ENCODE assay signal across 34 cellular contexts in genomic region chr9:28255174-28255573, GRCh38.
DNase-seq lines count a peak whose midpoint lies in the region; ATAC-seq, FAIRE-seq and TF ChIP-seq lines count a peak whose summit lies in the region.
"Had no signal": no experiment of that assay in that cellular context is flagged by ENCODE, and none has a peak within 500 bp of the region (broad histone marks: within the 10 kb centered on the region; RNA-seq: fewer than 3 reads in every experiment).

No MANE protein-coding gene starts in this region.

- no peak overlapping the region for H2BK5ac ChIP-seq in IMR-90 (ENCODE audit: low read depth, low read length, poor library complexity, severe bottlenecking)
- no peak overlapping the region for H2BK5ac ChIP-seq in H1 (ENCODE audit: low read depth, low read length)

- no peaks in the 10 kb centered on the region for H3K79me2 ChIP-seq in HepG2 (ENCODE audit: insufficient read depth, low read length)
- H3K79me2 ChIP-seq in H1 (ENCODE audit: control insufficient read depth in 1 of 2, insufficient read depth in 2 of 2, low read length in 2 of 2), result no peaks in the 10 kb centered on the region

- H2BK120ac ChIP-seq in IMR-90 (ENCODE audit: low read depth, low read length) (no peak overlapping the region), H1 (replicated peaks; ENCODE audit: low read depth, low read length) (no peak overlapping the region)

- no peaks in the 10 kb centered on the region for H3K36me3 ChIP-seq in HepG2 (replicated peaks in 1 of 2; ENCODE audit: control insufficient read depth in 1 of 2, insufficient read depth in 2 of 2, low read length in 2 of 2)
- no peaks in the 10 kb centered on the region for H3K36me3 ChIP-seq in right lobe of liver
- no peaks in the 10 kb centered on the region for H3K36me3 ChIP-seq in IMR-90 (ENCODE audit: control insufficient read depth, insufficient read depth, low read length)
- H3K36me3 ChIP-seq in H1 (ENCODE audit: control insufficient read depth in 2 of 4, insufficient read depth in 4 of 4, low read length in 3 of 4), result no peaks in the 10 kb centered on the region
- H3K36me3 ChIP-seq: BE2C; BLaER1; BLaER1 treated with 17β-estradiol and CSF1 and Interleukin-3, amounts not matched to agents 10 nM and 100 nM had no signal

- POLR2A ChIA-PET in HepG2 (lab: Yijun Ruan, JAX), result no interaction called here
- POLR2A ChIA-PET in A549 (lab: Yijun Ruan, JAX), result no interaction called here
- POLR2A ChIA-PET in IMR-90 (lab: Charles Lee; ENCODE audit: unreplicated experiment), result no interaction called here
- POLR2A ChIA-PET in H1 (lab: Charles Lee; ENCODE audit: partially characterized antibody), result no interaction called here

- no peak overlapping the region for H2BK15ac ChIP-seq in IMR-90 (ENCODE audit: low read depth, low read length)
- H2BK15ac ChIP-seq in H1 (ENCODE audit: low read length), result no peak overlapping the region

- TF ChIP-seq POLR2A in HepG2 (IDR thresholded peaks at IDR 0.05; ENCODE audit: insufficient read depth in 1 of 2, low read depth in 2 of 2, low read length in 2 of 2) (no peak), right lobe of liver (IDR thresholded peaks at IDR 0.05) (no peak), A549 (IDR thresholded peaks at IDR 0.05; ENCODE audit: low read length) (no peak), IMR-90 (IDR thresholded peaks at IDR 0.05; ENCODE audit: low read depth, low read length) (no peak), H1 (IDR thresholded peaks at IDR 0.05; ENCODE audit: control extremely low read depth in 1 of 2, low read depth in 2 of 2, low read length in 2 of 2) (no peak)

- H2BK12ac ChIP-seq in H1 (ENCODE audit: low read depth, low read length), result no peak overlapping the region

- TF ChIP-seq EP300 in HepG2 (IDR thresholded peaks at IDR 0.05; ENCODE audit: low read depth in 2 of 2, low read length in 2 of 2) (no peak), HepG2 (CRISPR knock-in tag; IDR thresholded peaks at IDR 0.05; ENCODE audit: borderline replicate concordance) (no peak), A549 (IDR thresholded peaks at IDR 0.05) (no peak), H1 (IDR thresholded peaks at IDR 0.05; ENCODE audit: borderline replicate concordance in 1 of 2, low read depth in 2 of 2, low read length in 2 of 2) (no peak)

- dilution Hi-C loops in IMR-90 (cut with HindIII; ENCODE audit: low sequenced_read_pairs, unreplicated experiment), result no loop called here

- H2AFZ ChIP-seq in HepG2 (ENCODE audit: low read length) (no peak overlapping the region), IMR-90 (replicated peaks; ENCODE audit: low read length, poor library complexity) (no peak overlapping the region), H1 (ENCODE audit: low read length) (no peak overlapping the region)

- H3K23ac ChIP-seq in IMR-90 (ENCODE audit: low read depth, low read length) (no peak overlapping the region), H1 (ENCODE audit: insufficient read length) (no peak overlapping the region)

- no peak overlapping the region for H4K5ac ChIP-seq in IMR-90 (ENCODE audit: low read depth, low read length)
- H4K5ac ChIP-seq in H1 (ENCODE audit: insufficient read length, low read depth, low read length), result no peak overlapping the region

- no peak overlapping the region for H3K9ac ChIP-seq in HepG2 (ENCODE audit: insufficient read depth, low read depth, low read length)
- no peak overlapping the region for H3K9ac ChIP-seq in IMR-90 (ENCODE audit: low read depth, low read length)
- H3K9ac ChIP-seq in H1 (replicated peaks in 1 of 4; ENCODE audit: extremely low read depth in 1 of 4, low read depth in 3 of 4, low read length in 3 of 4), result no peak overlapping the region
- H3K9ac ChIP-seq: BLaER1; BLaER1 treated with 17β-estradiol and CSF1 and Interleukin-3, amounts not matched to agents 10 nM and 100 nM had no signal

- H3K18ac ChIP-seq in IMR-90 (ENCODE audit: low read depth, low read length), result no peak overlapping the region
- H3K18ac ChIP-seq in H1 (ENCODE audit: extremely low read depth, low read length), result no peak overlapping the region

- H3K79me1 ChIP-seq in IMR-90 (ENCODE audit: low read depth in 1 of 2, low read length in 2 of 2) (no peaks in the 10 kb centered on the region), H1 (ENCODE audit: low read depth, low read length) (no peaks in the 10 kb centered on the region)

- H3K9me1 ChIP-seq in IMR-90 (ENCODE audit: insufficient read depth, low read length), result no peaks in the 10 kb centered on the region

- H3K27ac ChIP-seq in HepG2 (ENCODE audit: extremely low read length, insufficient read depth, low read length) (no peak overlapping the region), right lobe of liver (no peak overlapping the region), A549 (no peak overlapping the region), IMR-90 (ENCODE audit: insufficient read depth, low read length) (no peak overlapping the region), H1 (ENCODE audit: low read depth, low read length) (no peak overlapping the region)
- H3K27ac ChIP-seq: 22Rv1; BLaER1; BLaER1 treated with 17β-estradiol and CSF1 and Interleukin-3, amounts not matched to agents 10 nM and 100 nM; C4-2B had no signal

- BruUV-seq in HepG2 (replicated peaks; lab: Mats Ljungman, UMichigan) (no TSS peak), IMR-90 (replicated peaks; lab: Mats Ljungman, UMichigan) (no TSS peak)

- H3K4me3 ChIP-seq in HepG2 (replicated peaks in 1 of 3; ENCODE audit: insufficient read depth in 1 of 3, low read depth in 2 of 3, low read length in 3 of 3) (no peak overlapping the region), right lobe of liver (no peak overlapping the region), A549 (no peak overlapping the region), IMR-90 (ENCODE audit: insufficient read depth, low read depth, low read length) (no peak overlapping the region), H1 (ENCODE audit: extremely low read depth in 1 of 4, insufficient read depth in 2 of 4, low read depth in 3 of 4, low read length in 4 of 4) (no peak overlapping the region)
- H3K4me3 ChIP-seq: BLaER1; BLaER1 treated with 17β-estradiol and CSF1 and Interleukin-3, amounts not matched to agents 10 nM and 100 nM had no signal

- no peaks in the 10 kb centered on the region for H3K23me2 ChIP-seq in H1 (ENCODE audit: low read depth, low read length)

- H3K4me1 ChIP-seq in HepG2 (ENCODE audit: insufficient read depth, low read length) (no peaks in the 10 kb centered on the region), right lobe of liver (no peaks in the 10 kb centered on the region), A549 (no peaks in the 10 kb centered on the region), IMR-90 (ENCODE audit: control insufficient read depth, insufficient read depth, low read length) (no peaks in the 10 kb centered on the region), H1 (replicated peaks in 1 of 4; ENCODE audit: control insufficient read depth in 3 of 4, insufficient read depth in 4 of 4, low read length in 3 of 4) (no peaks in the 10 kb centered on the region)
- H3K4me1 ChIP-seq: BE2C; BLaER1; BLaER1 treated with 17β-estradiol and CSF1 and Interleukin-3, amounts not matched to agents 10 nM and 100 nM; Caco-2 had no signal

- TF ChIP-seq CTCF in HepG2 (CRISPR knock-in tag; IDR thresholded peaks at IDR 0.05) (no peak), right lobe of liver (IDR thresholded peaks at IDR 0.05) (no peak), A549 (IDR thresholded peaks at IDR 0.05) (no peak), IMR-90 (conservative IDR thresholded peaks at IDR 0.05; ENCODE audit: low read depth, low read length) (no peak), H1 (IDR thresholded peaks at IDR 0.05; ENCODE audit: control extremely low read depth in 1 of 3, insufficient read depth in 1 of 3, low read depth in 1 of 3, low read length in 3 of 3) (no peak)

- no peak overlapping the region for H3K4ac ChIP-seq in IMR-90 (ENCODE audit: low read depth, low read length)
- H3K4ac ChIP-seq in H1 (replicated peaks; ENCODE audit: insufficient read length, low read depth, low read length), result no peak overlapping the region

- H4K8ac ChIP-seq in IMR-90 (ENCODE audit: low read depth in 2 of 2, low read length in 2 of 2) (no peak overlapping the region), H1 (ENCODE audit: extremely low read depth, insufficient read depth, low read length) (no peak overlapping the region)

- H2AK5ac ChIP-seq in IMR-90 (ENCODE audit: low read depth, low read length) (no peak overlapping the region), H1 (ENCODE audit: low read depth, low read length) (no peak overlapping the region)

- no peak overlapping the region for H2AK9ac ChIP-seq in IMR-90 (replicated peaks; ENCODE audit: low read depth, low read length, poor library complexity)

- H2BK20ac ChIP-seq in IMR-90 (ENCODE audit: low read depth, low read length), result no peak overlapping the region
- H2BK20ac ChIP-seq in H1 (ENCODE audit: low read length), result no peak overlapping the region

- CTCF ChIA-PET in HepG2 (lab: Yijun Ruan, JAX; ENCODE audit: low intra/inter-chr PET ratio, low total read pairs), result no interaction called here
- CTCF ChIA-PET in A549 (lab: Yijun Ruan, JAX), result no interaction called here
- CTCF ChIA-PET in IMR-90 (lab: Yijun Ruan, JAX), result no interaction called here
- CTCF ChIA-PET in H1 (lab: Charles Lee; ENCODE audit: partially characterized antibody), result interaction anchor here (0.8 kb wide), 1 partner anchor 529 kb away, joined by 3 read pairs; no protein-coding TSS in a partner anchor

- H3K9me3 ChIP-seq in HepG2 (ENCODE audit: low read length) (no peaks in the 10 kb centered on the region), right lobe of liver (no peaks in the 10 kb centered on the region), A549 (no peaks in the 10 kb centered on the region), IMR-90 (ENCODE audit: control insufficient read depth, insufficient read depth, low read length) (peaks cover 3% of the 10 kb centered on the region; the same call in 1 of the 2 replicates), H1 (ENCODE audit: insufficient read depth in 2 of 2, low read depth in 1 of 2, low read length in 1 of 2) (no peaks in the 10 kb centered on the region)
- H3K9me3 ChIP-seq: BE2C; BLaER1; BLaER1 treated with 17β-estradiol and CSF1 and Interleukin-3, amounts not matched to agents 10 nM and 100 nM; Caco-2 had no signal

- DNase-seq in HepG2 (ENCODE audit: low spot score), result no peak
- DNase-seq in right lobe of liver, result no peak
- no peak for DNase-seq in A549 (ENCODE audit: low read depth in 1 of 2, low spot score in 1 of 2)
- DNase-seq in IMR-90, result no peak
- DNase-seq in H1 (ENCODE audit: low read depth in 1 of 2, low spot score in 2 of 2), result no peak
- no peak for DNase-seq in central memory CD4-positive, alpha-beta T cell
- DNase-seq in stimulated activated CD4-positive, alpha-beta T cell treated with anti-CD3 and anti-CD28 coated beads, Interleukin-2, amount 100 ng/mL, for 48 hours, result no peak
- no peak for DNase-seq in posterior vena cava (ENCODE audit: low spot score)
- DNase-seq: 8988T; ACHN; AML-193; BE2C; C1 segment of cervical spinal cord; Caco-2; Calu3; CD4-positive, alpha-beta memory T cell; CD4-positive, alpha-beta T cell; CD4-positive, CD25-positive, alpha-beta regulatory T cell; CD8-positive, alpha-beta memory T cell; CD8-positive, alpha-beta T cell; COR-L47; DMS 273 treated with DMSO at 0.1 percent for 48 hours; DMS153; DMS53; DMS79; DMS79 treated with DMSO at 0.1 percent for 48 hours; DND-41; EL had no signal

- whole genome bisulfite sequencing in HepG2 (ENCODE audit: low lambda C conversion rate), result 3% methylated on average over 3 of the region's 3 CpGs
- 33% methylated on average over 3 of the region's 3 CpGs for WGBS in right lobe of liver (ENCODE audit: insufficient coverage, low coverage, low lambda C conversion rate, missing lambda C conversion rate)
- WGBS in A549 (ENCODE audit: missing lambda C conversion rate), result 0% methylated on average over 3 of the region's 3 CpGs
- no CpG with 5 or more reads among the region's 3 CpGs for WGBS in IMR-90 (ENCODE audit: extremely low coverage in 2 of 2, insufficient read length in 1 of 2), 2 experiments
- 88% methylated on average over 3 of the region's 3 CpGs; no CpG with 5 or more reads in 1 of the 2 experiments for WGBS in H1 (ENCODE audit: extremely low coverage in 1 of 2, insufficient coverage in 1 of 2, insufficient read length in 1 of 2, insufficient replicate concordance in 2 of 2, low coverage in 1 of 2, low lambda C conversion rate in 2 of 2, missing lambda C conversion rate in 1 of 2), 2 experiments

- FAIRE-seq in HepG2 (lab: Jason Lieb, UNC), result no peak
- no peak for FAIRE-seq in A549 (lab: Jason Lieb, UNC)
- FAIRE-seq in H1 (lab: Jason Lieb, UNC), result no peak
- FAIRE-seq: A204.1, D721Med had no signal

- H3K56ac ChIP-seq in IMR-90 (ENCODE audit: extremely low read depth, insufficient read depth, low read length) (no peak overlapping the region), H1 (replicated peaks; ENCODE audit: insufficient read length, low read depth, low read length) (no peak overlapping the region)

- ATAC-seq in HepG2 (no peak), right lobe of liver (no peak), A549 (no peak), IMR-90 (ENCODE audit: low read depth) (no peak)
- ATAC-seq: CD8-positive, alpha-beta T cell had no signal

- H3K27me3 ChIP-seq in HepG2 (ENCODE audit: control insufficient read depth in 1 of 2, insufficient read depth in 2 of 2, low read length in 2 of 2) (no peaks in the 10 kb centered on the region), right lobe of liver (no peaks in the 10 kb centered on the region), IMR-90 (ENCODE audit: control insufficient read depth, insufficient read depth, low read length) (no peaks in the 10 kb centered on the region), H1 (replicated peaks in 1 of 4; ENCODE audit: control insufficient read depth in 3 of 4, extremely low read depth in 1 of 4, insufficient read depth in 3 of 4, low read length in 3 of 4) (no peaks in the 10 kb centered on the region)
- H3K27me3 ChIP-seq: BE2C; BLaER1; BLaER1 treated with 17β-estradiol and CSF1 and Interleukin-3, amounts not matched to agents 10 nM and 100 nM had no signal

- no peaks in the 10 kb centered on the region for H4K20me1 ChIP-seq in HepG2 (ENCODE audit: insufficient read depth, low read length)
- no peaks in the 10 kb centered on the region for H4K20me1 ChIP-seq in IMR-90 (ENCODE audit: insufficient read depth, low read length)
- H4K20me1 ChIP-seq in H1 (replicated peaks in 1 of 2; ENCODE audit: control insufficient read depth in 1 of 2, insufficient read depth in 2 of 2, low read length in 2 of 2), result no peaks in the 10 kb centered on the region
- H4K20me1 ChIP-seq: BLaER1; BLaER1 treated with 17β-estradiol and CSF1 and Interleukin-3, amounts not matched to agents 10 nM and 100 nM had no signal

- H3K4me2 ChIP-seq in HepG2 (ENCODE audit: low read depth, low read length) (no peak overlapping the region), A549 (no peak overlapping the region), IMR-90 (ENCODE audit: low read depth, low read length) (no peak overlapping the region), H1 (ENCODE audit: insufficient read depth in 1 of 2, low read depth in 2 of 2, low read length in 2 of 2) (no peak overlapping the region)
- H3K4me2 ChIP-seq: BLaER1; BLaER1 treated with 17β-estradiol and CSF1 and Interleukin-3, amounts not matched to agents 10 nM and 100 nM had no signal

- in situ Hi-C loops in HepG2 (cut with HindIII; ENCODE audit: extremely low pct_ligation_motif_present, low pct_unique_long_range_greater_than_20kb), result no loop called here
- in situ Hi-C loops in IMR-90 (cut with MboI; ENCODE audit: low sequenced_read_pairs), result no loop called here

- H4K91ac ChIP-seq in IMR-90 (ENCODE audit: insufficient read depth, low read depth, low read length), result no peak overlapping the region
- no peak overlapping the region for H4K91ac ChIP-seq in H1 (replicated peaks; ENCODE audit: insufficient read length, low read length)

- TF ChIP-seq RAD21 in HepG2 (CRISPR knock-in tag; IDR thresholded peaks at IDR 0.05), result no peak
- TF ChIP-seq RAD21 in A549 (conservative IDR thresholded peaks at IDR 0.05 in 1 of 2, IDR thresholded peaks at IDR 0.05 in 1 of 2), result no peak
- no peak for TF ChIP-seq RAD21 in IMR-90 (IDR thresholded peaks at IDR 0.05; ENCODE audit: low read length)
- TF ChIP-seq RAD21 in H1 (IDR thresholded peaks at IDR 0.05 in 1 of 2, conservative IDR thresholded peaks at IDR 0.05 in 1 of 2; ENCODE audit: low read depth in 2 of 2, low read length in 2 of 2), result no peak

- H3K14ac ChIP-seq in IMR-90 (replicated peaks; ENCODE audit: low read depth, low read length), result no peak overlapping the region
- no peak overlapping the region for H3K14ac ChIP-seq in H1 (ENCODE audit: insufficient read length)

- intact Hi-C loops in HepG2 (cut with micrococcal nuclease; ENCODE audit: unreplicated experiment) (no loop called here), right lobe of liver (cut with DNase I) (no loop called here), IMR-90 (cut with micrococcal nuclease) (no loop called here), posterior vena cava (cut with DNase I) (no loop called here)

Comparison
In these comparisons a context has a peak if more than half of its experiments do, and no peak if none do; other contexts are left out.
1. Of the 41 proteins assayed by ChIP-seq in both HepG2 and H1: peak only in HepG2: none; only in H1: none; in both: MAFK; in neither: 40.